Comparison of ENCODE assay signal across 21 cellular contexts in genomic region chr3:58230876-58231552, GRCh38. TPM values are rescaled to one million over a fixed set of nuclear protein-coding genes. Genes with fewer than 3 reads are reported as not detected.
"Had no signal": no experiment of that assay in that cellular context is flagged by ENCODE, and none has a peak within 500 bp of the region (broad histone marks: within the 10 kb centered on the region; RNA-seq: fewer than 3 reads in every experiment).

No MANE protein-coding gene starts in this region.

- H3K27ac ChIP-seq: dorsolateral prefrontal cortex, left ventricle myocardium inferior, psoas muscle had no signal

- H3K4me1 ChIP-seq: left ventricle myocardium inferior, psoas muscle had no signal

- H3K27me3 ChIP-seq: dorsolateral prefrontal cortex, spleen had no signal

- DNase-seq: cortex of kidney; dorsolateral prefrontal cortex; effector memory CD4-positive, alpha-beta T cell; islet precursor cell; left ventricle myocardium inferior; naive thymus-derived CD4-positive, alpha-beta T cell; nephron progenitor cell; psoas muscle; retina; spleen; stimulated activated CD4-positive, alpha-beta T cell treated with anti-CD3 and anti-CD28 coated beads, Interleukin-15, amount 100 ng/mL, for 24 hours; stimulated activated CD4-positive, alpha-beta T cell treated with anti-CD3 and anti-CD28 coated beads, Interleukin-1b, Interleukin-23, amount 100 ng/mL, for 48 hours; stimulated activated CD4-positive, alpha-beta T cell treated with anti-CD3 and anti-CD28 coated beads, Interleukin-4, amount 100 ng/mL, for 4 hours; stimulated activated naive CD4-positive, alpha-beta T cell treated with Interleukin-2 at 50 U/mL for 16 hours had no signal

- H3K9me3 Mint-ChIP-seq: nephron progenitor cell had no signal

- H3K4me3 ChIP-seq: dorsolateral prefrontal cortex, left ventricle myocardium inferior, lung, psoas muscle, spleen had no signal

- H3K27ac Mint-ChIP-seq: naive thymus-derived CD4-positive, alpha-beta T cell; nephron progenitor cell had no signal

- H3K4me3 Mint-ChIP-seq: naive thymus-derived CD4-positive, alpha-beta T cell; nephron progenitor cell had no signal

- FAIRE-seq: endometrium, frontal cortex, urothelium cell line had no signal

- H3K36me3 Mint-ChIP-seq: naive thymus-derived CD4-positive, alpha-beta T cell had no signal

- H3K9me3 ChIP-seq: left ventricle myocardium inferior, psoas muscle, spleen had no signal

- H3K36me3 ChIP-seq: left ventricle myocardium inferior, spleen had no signal

- ATAC-seq: esophagus mucosa; naive thymus-derived CD4-positive, alpha-beta T cell; psoas muscle; sciatic nerve had no signal

RNA-seq across cellular contexts. Expression of gene DNASE1L3, which starts 20.2 kb away (rescaled TPM):
- total RNA-seq: fibroblast of lung had no signal
- polyA plus RNA-seq: fibroblast of lung; naive thymus-derived CD4-positive, alpha-beta T cell had no signal
